ENCODE assay signal across 15 cellular contexts in genomic region chr7:155448632-155449007, GRCh38. TPM values are rescaled to one million over a fixed set of nuclear protein-coding genes. Genes with fewer than 3 reads are reported as not detected.
DNase-seq lines count a peak whose midpoint lies in the region; ATAC-seq, FAIRE-seq and TF ChIP-seq lines count a peak whose summit lies in the region.
"Had no signal": no experiment of that assay in that cellular context is flagged by ENCODE, and none has a peak within 500 bp of the region (broad histone marks: within the 10 kb centered on the region; RNA-seq: fewer than 3 reads in every experiment).

No MANE protein-coding gene starts in this region.

- H3K27ac ChIP-seq in left ventricle myocardium inferior (replicated peaks) (no peak overlapping the region), left lung (no peak overlapping the region), upper lobe of left lung (no peak overlapping the region), PC-3 (ENCODE audit: low read length) (no peak overlapping the region)

- no peaks in the 10 kb centered on the region; the same call in 1 of the 2 replicates for H3K36me3 Mint-ChIP-seq in WTC11

- H3K4me1 Mint-ChIP-seq in WTC11: peaks cover 28% of the 10 kb centered on the region

- H3K9me3 ChIP-seq in left ventricle myocardium inferior (replicated peaks) (no peaks in the 10 kb centered on the region), left lung (no peaks in the 10 kb centered on the region), upper lobe of left lung (no peaks in the 10 kb centered on the region), PC-3 (ENCODE audit: low read length) (no peaks in the 10 kb centered on the region)

- no peak overlapping the region for H2AFZ ChIP-seq in PC-3 (ENCODE audit: low read length)

- intact Hi-C loops in left cardiac atrium (cut with DNase I): no loop called here
- intact Hi-C loops in left ventricle myocardium inferior (cut with micrococcal nuclease): no loop called here
- intact Hi-C loops in left lung (cut with DNase I): no loop called here
- intact Hi-C loops in PC-3 (cut with micrococcal nuclease): no loop called here

- TF ChIP-seq CTCF in left ventricle myocardium inferior (IDR thresholded peaks at IDR 0.05; ENCODE audit: borderline replicate concordance): no peak
- TF ChIP-seq CTCF in WTC11 (IDR thresholded peaks at IDR 0.05): no peak
- no peak for TF ChIP-seq CTCF in left lung (IDR thresholded peaks at IDR 0.05)
- TF ChIP-seq CTCF in upper lobe of left lung (IDR thresholded peaks at IDR 0.05): no peak
- TF ChIP-seq CTCF in PC-3 (conservative IDR thresholded peaks at IDR 0.05; ENCODE audit: low read depth, low read length): no peak

- CTCF ChIA-PET in WTC11 (lab: Charles Lee): interaction anchor here (1.4 to 3.6 kb wide), 3 partner anchors 67 to 74 kb away, joined by 4 to 34 read pairs (median 5); no protein-coding TSS in a partner anchor
- CTCF ChIA-PET in PC-3 (lab: Charles Lee): no interaction called here

- no peaks in the 10 kb centered on the region for H3F3A ChIP-seq in PC-3 (ENCODE audit: low read length, unreplicated experiment)

- H3K4me1 ChIP-seq in left ventricle myocardium inferior (peaks cover 22% of the 10 kb centered on the region), left lung (peaks cover 0 to 11% of the 10 kb centered on the region in 2 donors), upper lobe of left lung (peaks cover 0 to 38% (median 13%) of the 10 kb centered on the region in 4 donors), PC-3 (ENCODE audit: insufficient read depth, low read length) (no peaks in the 10 kb centered on the region)

- 0 to 3% methylated on average over 4 to 34 of the region's 35 CpGs for WGBS in upper lobe of left lung, 2 donors

- H3K36me3 ChIP-seq in left ventricle myocardium inferior (no peaks in the 10 kb centered on the region), left lung (no peaks in the 10 kb centered on the region), upper lobe of left lung (no peaks in the 10 kb centered on the region), PC-3 (ENCODE audit: low read depth, low read length) (no peaks in the 10 kb centered on the region)

- H3K27me3 ChIP-seq in left ventricle myocardium inferior (ENCODE audit: low read depth): peaks cover 96% of the 10 kb centered on the region
- peaks cover 68 to 96% of the 10 kb centered on the region in 2 donors for H3K27me3 ChIP-seq in left lung
- H3K27me3 ChIP-seq in upper lobe of left lung: peaks cover 0 to 54% (median 33%) of the 10 kb centered on the region in 4 donors
- H3K27me3 ChIP-seq in PC-3 (ENCODE audit: low read length): peaks cover 46% of the 10 kb centered on the region

- H3K4me3 ChIP-seq in left ventricle myocardium inferior (no peak overlapping the region), left lung (no peak overlapping the region), upper lobe of left lung (no peak overlapping the region), PC-3 (ENCODE audit: low read length) (no peak overlapping the region)
- H3K4me3 ChIP-seq: lung had no signal

- peak overlapping the region; percentile 64 for H3K4me3 Mint-ChIP-seq in WTC11

- H3K9me3 Mint-ChIP-seq in WTC11: no peaks in the 10 kb centered on the region

- H3K9me2 ChIP-seq in PC-3 (replicated peaks; ENCODE audit: low read length): no peaks in the 10 kb centered on the region

- TF ChIP-seq EP300 in upper lobe of left lung (IDR thresholded peaks at IDR 0.05): no peak

- POLR2A ChIA-PET in WTC11 (lab: Charles Lee): no interaction called here
- POLR2A ChIA-PET in PC-3 (lab: Charles Lee; ENCODE audit: unreplicated experiment): no interaction called here

- BruUV-seq in PC-3 (replicated peaks; lab: Mats Ljungman, UMichigan): no TSS peak

- peaks cover 100% of the 10 kb centered on the region for H3K27me3 Mint-ChIP-seq in WTC11 (ENCODE audit: low read depth)

- no peak overlapping the region for H3K9ac ChIP-seq in PC-3 (ENCODE audit: low read length)

- FAIRE-seq in RCC 7860 (lab: Jason Lieb, UNC): no peak
- FAIRE-seq: bronchial epithelial cell had no signal

- no peaks in the 10 kb centered on the region for H3K79me2 ChIP-seq in PC-3 (ENCODE audit: low read length)

- TF ChIP-seq POLR2A in upper lobe of left lung (IDR thresholded peaks at IDR 0.05): no peak

- DNase-seq in left cardiac atrium (no peak), left ventricle myocardium inferior (no peak), WTC11 (ENCODE audit: low spot score) (peak; percentile 59), left lung (no peak), upper lobe of left lung (peak in 1 of 2 donors; percentile 84), NCI-H2029 treated with DMSO at 0.1 percent for 48 hours (lab: John Stamatoyannopoulos, UW) (no peak), RCC 7860 (ENCODE audit: low spot score) (no peak), PC-3 (no peak)
- DNase-seq: activated naive CD4-positive, alpha-beta T cell treated with anti-CD3 and anti-CD28 coated beads, Interleukin-2, amount 50 U/mL, for 16 hours; KG1; NCI-H1436 treated with DMSO at 0.1 percent for 48 hours; NCI-H524 treated with DMSO at 0.1 percent for 48 hours; occipital lobe had no signal

- no peaks in the 10 kb centered on the region for H4K20me1 ChIP-seq in PC-3 (ENCODE audit: low read length)

- ATAC-seq in left cardiac atrium (peak; percentile 41 to 70), WTC11 (peak; percentile 32), left lung (peak; percentile 66), upper lobe of left lung (ENCODE audit: low FRiP score in 2 of 2) (peak; percentile 20 to 68), PC-3 (no peak)

- no peak overlapping the region for H3K4me2 ChIP-seq in PC-3 (ENCODE audit: low read length)

- H3K27ac Mint-ChIP-seq in WTC11: no peak overlapping the region

TF ChIP-seq in WTC11, 78 proteins besides CTCF, POLR2A, EP300 and RAD21 (continues in another document):
- TF ChIP-seq CREM (CRISPR knock-in tag; IDR thresholded peaks at IDR 0.05): no peak
- no peak for TF ChIP-seq ZMAT4 (CRISPR knock-in tag; IDR thresholded peaks at IDR 0.05)
- TF ChIP-seq MXD4 (CRISPR knock-in tag; IDR thresholded peaks at IDR 0.05; ENCODE audit: borderline replicate concordance): no peak
- no peak for TF ChIP-seq RORB (CRISPR knock-in tag; IDR thresholded peaks at IDR 0.05)
- TF ChIP-seq ESRRA (CRISPR knock-in tag; IDR thresholded peaks at IDR 0.05; ENCODE audit: borderline replicate concordance): no peak
- TF ChIP-seq ZNF232 (CRISPR knock-in tag; IDR thresholded peaks at IDR 0.05): no peak
- TF ChIP-seq CDX4 (CRISPR knock-in tag; IDR thresholded peaks at IDR 0.05; ENCODE audit: borderline replicate concordance): no peak
- TF ChIP-seq IRF1 (CRISPR knock-in tag; IDR thresholded peaks at IDR 0.05): no peak
- no peak for TF ChIP-seq USF1 (CRISPR knock-in tag; IDR thresholded peaks at IDR 0.05)
- no peak for TF ChIP-seq ZNF671 (CRISPR knock-in tag; IDR thresholded peaks at IDR 0.05)
- no peak for TF ChIP-seq TCF7 (CRISPR knock-in tag; IDR thresholded peaks at IDR 0.05; ENCODE audit: low read depth)
- TF ChIP-seq NR3C1 (CRISPR knock-in tag; conservative IDR thresholded peaks at IDR 0.05; ENCODE audit: low read depth): no peak

RNA-seq across cellular contexts. Expression of gene EN2, which starts 9.3 kb away (rescaled TPM):
- total RNA-seq in left cardiac atrium: under 1 TPM; 0.08 to 0.15 TPM
- 0.11 TPM for total RNA-seq in left ventricle myocardium inferior
- not detected in 3 replicates for total RNA-seq in WTC11 (2021)
- total RNA-seq in left lung: not detected
- total RNA-seq in upper lobe of left lung: not detected
- 2.3 and 2.4 TPM in 2 replicates for total RNA-seq in PC-3 (2014; rRNA removed)
- total RNA-seq: bronchial epithelial cell, occipital lobe had no signal
